ENCODE assay signal across 1 cellular context in genomic region chr5:1815071-1815786, GRCh38.
TF ChIP-seq lines count a peak whose summit lies in the region.

No MANE protein-coding gene starts in this region.

TF ChIP-seq in GM12878, 131 proteins besides CTCF, POLR2A, EP300 and RAD21:
- TF ChIP-seq NFXL1 (IDR thresholded peaks at IDR 0.05; ENCODE audit: borderline replicate concordance) (no peak), YY1 (IDR thresholded peaks at IDR 0.05; ENCODE audit: low read depth, low read length) (no peak), SUZ12 (IDR thresholded peaks at IDR 0.05; ENCODE audit: unreplicated experiment) (no peak), NFIC (IDR thresholded peaks at IDR 0.05; ENCODE audit: low read depth, low read length) (no peak), ATF3 (IDR thresholded peaks at IDR 0.05; ENCODE audit: borderline replicate concordance, extremely low read depth, low read depth, low read length) (no peak), STAT1 (conservative IDR thresholded peaks at IDR 0.05) (no peak), ZNF592 (IDR thresholded peaks at IDR 0.05) (no peak), YBX1 (IDR thresholded peaks at IDR 0.05) (no peak), MYC (IDR thresholded peaks at IDR 0.05; ENCODE audit: insufficient read depth, insufficient read length, insufficient replicate concordance, low read length, severe bottlenecking) (no peak), ZBTB40 (IDR thresholded peaks at IDR 0.05; ENCODE audit: borderline replicate concordance) (no peak), SRF (IDR thresholded peaks at IDR 0.05; ENCODE audit: low read depth in 2 of 2, low read length in 2 of 2) (no peak), TARDBP (IDR thresholded peaks at IDR 0.05; ENCODE audit: borderline replicate concordance) (no peak), SUPT20H (IDR thresholded peaks at IDR 0.05; ENCODE audit: borderline replicate concordance, control insufficient read depth, low read depth, low read length) (no peak)
- TF ChIP-seq, protein P1, sequence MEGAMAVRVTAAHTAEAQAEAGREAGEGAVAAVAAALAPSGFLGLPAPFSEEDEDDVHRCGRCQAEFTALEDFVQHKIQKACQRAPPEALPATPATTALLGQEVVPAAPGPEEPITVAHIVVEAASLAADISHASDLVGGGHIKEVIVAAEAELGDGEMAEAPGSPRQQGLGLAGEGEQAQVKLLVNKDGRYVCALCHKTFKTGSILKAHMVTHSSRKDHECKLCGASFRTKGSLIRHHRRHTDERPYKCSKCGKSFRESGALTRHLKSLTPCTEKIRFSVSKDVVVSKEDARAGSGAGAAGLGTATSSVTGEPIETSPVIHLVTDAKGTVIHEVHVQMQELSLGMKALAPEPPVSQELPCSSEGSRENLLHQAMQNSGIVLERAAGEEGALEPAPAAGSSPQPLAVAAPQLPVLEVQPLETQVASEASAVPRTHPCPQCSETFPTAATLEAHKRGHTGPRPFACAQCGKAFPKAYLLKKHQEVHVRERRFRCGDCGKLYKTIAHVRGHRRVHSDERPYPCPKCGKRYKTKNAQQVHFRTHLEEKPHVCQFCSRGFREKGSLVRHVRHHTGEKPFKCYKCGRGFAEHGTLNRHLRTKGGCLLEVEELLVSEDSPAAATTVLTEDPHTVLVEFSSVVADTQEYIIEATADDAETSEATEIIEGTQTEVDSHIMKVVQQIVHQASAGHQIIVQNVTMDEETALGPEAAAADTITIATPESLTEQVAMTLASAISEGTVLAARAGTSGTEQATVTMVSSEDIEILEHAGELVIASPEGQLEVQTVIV (IDR thresholded peaks at IDR 0.05; ENCODE audit: borderline replicate concordance, partially characterized antibody), result no peak
